In the genomic region with DNA sequence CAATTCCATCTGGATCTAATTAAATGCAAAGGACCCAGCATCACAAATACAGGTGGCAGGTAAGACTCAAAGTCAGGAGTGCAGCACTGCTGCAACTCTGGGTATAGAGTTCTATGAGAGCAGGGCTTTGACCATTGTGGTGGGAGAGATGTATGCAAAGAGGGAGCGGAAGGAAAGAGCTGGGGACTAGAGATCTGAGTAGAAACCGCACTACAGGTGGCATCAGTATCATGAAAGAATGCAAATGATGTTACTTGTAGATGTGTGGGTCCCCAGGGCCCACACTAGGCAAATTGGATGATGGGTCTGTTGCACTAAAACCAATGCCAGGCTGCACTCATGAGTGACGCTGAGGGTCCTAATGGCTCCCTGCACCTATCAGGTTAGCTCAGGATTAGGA, we compare ENCODE assay signal across 1 cellular context.
TF ChIP-seq lines count a peak whose summit lies in the region.

No MANE protein-coding gene starts in this region.

TF ChIP-seq in IMR-90, 13 proteins besides CTCF, POLR2A, EP300 and RAD21 (continued from another document):
- no peak for TF ChIP-seq MAFK (IDR thresholded peaks at IDR 0.05; ENCODE audit: low read depth, low read length)
- TF ChIP-seq NFE2L2 (IDR thresholded peaks at IDR 0.05; ENCODE audit: low read depth, low read length) = no peak
- TF ChIP-seq SMC3 (IDR thresholded peaks at IDR 0.05; ENCODE audit: low read depth, low read length) = no peak
- no peak for TF ChIP-seq CEBPB (IDR thresholded peaks at IDR 0.05; ENCODE audit: low read depth, low read length)
- TF ChIP-seq RFX5 (IDR thresholded peaks at IDR 0.05; ENCODE audit: low read depth, low read length) = no peak
- TF ChIP-seq FOS (IDR thresholded peaks at IDR 0.05; ENCODE audit: low read depth, low read length) = no peak
